8 cellular contexts compared by ENCODE assay signal in the genomic region with DNA sequence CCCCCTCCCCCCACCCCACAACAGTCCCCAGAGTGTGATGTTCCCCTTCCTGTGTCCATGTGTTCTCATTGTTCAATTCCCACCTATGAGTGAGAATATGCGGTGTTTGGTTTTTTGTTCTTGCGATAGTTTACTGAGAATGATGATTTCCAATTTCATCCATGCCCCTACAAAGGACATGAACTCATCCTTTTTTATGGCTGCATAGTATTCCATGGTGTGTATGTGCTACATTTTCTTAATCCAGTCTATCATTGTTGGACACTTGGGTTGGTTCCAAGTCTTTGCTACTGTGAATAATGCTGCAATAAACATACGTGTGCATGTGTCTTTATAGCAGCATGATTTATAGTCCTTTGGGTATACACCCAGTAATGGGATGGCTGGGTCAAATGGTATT. TPM values are rescaled to one million over a fixed set of nuclear protein-coding genes. Genes with fewer than 3 reads are reported as not detected.
"Had no signal": no experiment of that assay in that cellular context is flagged by ENCODE, and none has a peak within 500 bp of the region (broad histone marks: within the 10 kb centered on the region; RNA-seq: fewer than 3 reads in every experiment).

No MANE protein-coding gene starts in this region.

RNA-seq across cellular contexts. Expression of gene FBLL1, which starts 44.6 kb away (rescaled TPM):
- total RNA-seq: activated CD4-positive, alpha-beta T cell treated with anti-CD3 and anti-CD28 coated beads for 36 hours; activated CD4-positive, alpha-beta T cell treated with anti-CD3 and anti-CD28 coated beads, Interleukin-2, amount 10 ng/mL, durations not matched to agents 24 days and 14 days; activated CD4-positive, alpha-beta T cell treated with anti-CD3 and anti-CD28 coated beads, Interleukin-2, amount 10 ng/mL, durations not matched to agents 7 days and 5 days; activated CD8-positive, alpha-beta memory T cell treated with anti-CD3 and anti-CD28 coated beads for 36 hours; activated CD8-positive, alpha-beta memory T cell treated with anti-CD3 and anti-CD28 coated beads, Interleukin-2, amount 10 ng/mL, durations not matched to agents 7 days and 5 days; T-helper 1 cell treated with Interleukin-12 subunit alpha and Interleukin-12 subunit beta and Interleukin-4 antibody, amounts not matched to agents 30 ng/mL and 1 ng/mL, for 36 hours; T-helper 17 cell; T-helper 2 cell treated with Interferon-gamma antibody and Interleukin-4, amounts not matched to agents 100 ng/mL and 5 ng/mL, for 36 hours had no signal
